9 cellular contexts compared by ENCODE assay signal in genomic region chr3:68878322-68878721, GRCh38. TPM values are rescaled to one million over a fixed set of nuclear protein-coding genes. Genes with fewer than 3 reads are reported as not detected.
DNase-seq lines count a peak whose midpoint lies in the region; ATAC-seq, FAIRE-seq and TF ChIP-seq lines count a peak whose summit lies in the region.
"Had no signal": no experiment of that assay in that cellular context is flagged by ENCODE, and none has a peak within 500 bp of the region (broad histone marks: within the 10 kb centered on the region; RNA-seq: fewer than 3 reads in every experiment).

No MANE protein-coding gene starts in this region.

- CTCF ChIA-PET in CD4-positive, alpha-beta T cell (lab: Charles Lee) = interaction anchor here (1.1 to 3.4 kb wide), 3 partner anchors 1497 to 1940 kb away, joined by 3 to 25 read pairs (median 4); no protein-coding TSS in a partner anchor

- H3K4me3 Mint-ChIP-seq in CD4-positive, alpha-beta T cell = no peak overlapping the region
- H3K4me3 Mint-ChIP-seq in stimulated activated naive B cell treated with anti-CD40 and anti-IgM and Interleukin-4, amounts not matched to agents 10 μg/mL and 1 μg/mL and 100 μg/mL, for 72 hours = no peak overlapping the region
- H3K4me3 Mint-ChIP-seq: activated T-cell treated with anti-CD3 and anti-CD28 coated beads, Interleukin-2, amount 50 U/mL, for 24 hours had no signal

- no peaks in the 10 kb centered on the region for H3K36me3 ChIP-seq in lower lobe of right lung

- no peak overlapping the region for H3K27ac Mint-ChIP-seq in CD4-positive, alpha-beta T cell
- H3K27ac Mint-ChIP-seq in stimulated activated naive B cell treated with anti-CD40 and anti-IgM and Interleukin-4, amounts not matched to agents 10 μg/mL and 1 μg/mL and 100 μg/mL, for 72 hours = no peak overlapping the region
- H3K27ac Mint-ChIP-seq: activated T-cell treated with anti-CD3 and anti-CD28 coated beads, Interleukin-2, amount 50 U/mL, for 24 hours had no signal

- peak; percentile 32 for TF ChIP-seq CTCF in CD4-positive, alpha-beta T cell (IDR thresholded peaks at IDR 0.05)
- peak; percentile 29 for TF ChIP-seq CTCF in lower lobe of right lung (IDR thresholded peaks at IDR 0.05)

- DNase-seq in CD4-positive, alpha-beta T cell = no peak
- DNase-seq in HTR-8/SVneo (ENCODE audit: insufficient read length, low spot score) = peak; percentile 11
- peak; percentile 9 for DNase-seq in amniotic epithelial cell (ENCODE audit: low read depth)
- DNase-seq in lower lobe of right lung = no peak
- no peak for DNase-seq in NCI-H526 treated with DMSO at 0.1 percent for 48 hours (lab: John Stamatoyannopoulos, UW)
- no peak for DNase-seq in stimulated activated naive B cell treated with anti-CD40 and anti-IgM and Interleukin-4, amounts not matched to agents 10 μg/mL and 1 μg/mL and 100 μg/mL, for 72 hours
- DNase-seq: activated T-cell treated with anti-CD3 and anti-CD28 coated beads, Interleukin-2, amount 50 U/mL, for 24 hours had no signal

- H3K9me3 Mint-ChIP-seq in CD4-positive, alpha-beta T cell = no peaks in the 10 kb centered on the region
- H3K9me3 Mint-ChIP-seq in stimulated activated naive B cell treated with anti-CD40 and anti-IgM and Interleukin-4, amounts not matched to agents 10 μg/mL and 1 μg/mL and 100 μg/mL, for 72 hours = peaks cover 0 to 2% of the 10 kb centered on the region in 2 donors
- H3K9me3 Mint-ChIP-seq: activated T-cell treated with anti-CD3 and anti-CD28 coated beads, Interleukin-2, amount 50 U/mL, for 24 hours had no signal

- H3K27ac ChIP-seq in CD4-positive, alpha-beta T cell (ENCODE audit: low read depth, low read length) = no peak overlapping the region
- H3K27ac ChIP-seq in lower lobe of right lung = no peak overlapping the region

- no peaks in the 10 kb centered on the region for H3K4me1 Mint-ChIP-seq in CD4-positive, alpha-beta T cell (ENCODE audit: low read depth)
- H3K4me1 Mint-ChIP-seq in stimulated activated naive B cell treated with anti-CD40 and anti-IgM and Interleukin-4, amounts not matched to agents 10 μg/mL and 1 μg/mL and 100 μg/mL, for 72 hours = peaks cover 0 to 8% of the 10 kb centered on the region in 2 donors

- H3K27me3 Mint-ChIP-seq in CD4-positive, alpha-beta T cell = peaks cover 51% of the 10 kb centered on the region
- H3K27me3 Mint-ChIP-seq in stimulated activated naive B cell treated with anti-CD40 and anti-IgM and Interleukin-4, amounts not matched to agents 10 μg/mL and 1 μg/mL and 100 μg/mL, for 72 hours = peaks cover 7 to 19% of the 10 kb centered on the region in 2 donors

- no peak for ATAC-seq in CD4-positive, alpha-beta T cell (ENCODE audit: poor library complexity)
- ATAC-seq in lower lobe of right lung (no peak), GM19395 (IDR thresholded peaks at IDR 0.05; ENCODE audit: unreplicated experiment) (no peak), HG03571 (IDR thresholded peaks at IDR 0.05; ENCODE audit: unreplicated experiment) (no peak)
- no peak for ATAC-seq in stimulated activated naive B cell treated with anti-CD40 and anti-IgM and Interleukin-4, amounts not matched to agents 10 μg/mL and 1 μg/mL and 100 μg/mL, for 72 hours (replicated peaks)

- no peak overlapping the region for H3K4me3 ChIP-seq in lower lobe of right lung

- H3K36me3 Mint-ChIP-seq in CD4-positive, alpha-beta T cell (ENCODE audit: low read depth) = no peaks in the 10 kb centered on the region
- H3K36me3 Mint-ChIP-seq in stimulated activated naive B cell treated with anti-CD40 and anti-IgM and Interleukin-4, amounts not matched to agents 10 μg/mL and 1 μg/mL and 100 μg/mL, for 72 hours = no peaks in the 10 kb centered on the region

- no peaks in the 10 kb centered on the region for H3K9me3 ChIP-seq in CD4-positive, alpha-beta T cell (ENCODE audit: control insufficient read depth, low read length)
- no peaks in the 10 kb centered on the region for H3K9me3 ChIP-seq in lower lobe of right lung

- POLR2A ChIA-PET in CD4-positive, alpha-beta T cell (lab: Charles Lee) = no interaction called here

- no peaks in the 10 kb centered on the region for H3K4me1 ChIP-seq in lower lobe of right lung

- no peaks in the 10 kb centered on the region for H3K27me3 ChIP-seq in CD4-positive, alpha-beta T cell (ENCODE audit: control insufficient read depth, insufficient read depth, low read length)
- peaks cover 7% of the 10 kb centered on the region for H3K27me3 ChIP-seq in lower lobe of right lung (ENCODE audit: low read depth)

- FAIRE-seq in HTR-8/SVneo (lab: Jason Lieb, UNC) = no peak

- intact Hi-C loops in CD4-positive, alpha-beta T cell (cut with DNase I, micrococcal nuclease) = loop anchor here (5.0 kb wide), 2 partner anchors 1061 to 1941 kb away; no protein-coding TSS in a partner anchor
- intact Hi-C loops in lower lobe of right lung (cut with DNase I) = no loop called here

RNA-seq across cellular contexts. Expression of gene TAFA4, which starts 54.0 kb away (rescaled TPM):
- not detected for total RNA-seq in CD4-positive, alpha-beta T cell
- total RNA-seq in lower lobe of right lung = not detected

Comparison
In these comparisons a context has a peak if more than half of its experiments do, and no peak if none do; other contexts are left out.
1. DNase-seq: peak in HTR-8/SVneo (single experiment) and amniotic epithelial cell (single experiment); none in CD4-positive, alpha-beta T cell (0 of 10), lower lobe of right lung (single experiment), NCI-H526 treated with DMSO at 0.1 percent for 48 hours (single experiment) and stimulated activated naive B cell treated with anti-CD40 and anti-IgM and Interleukin-4, amounts not matched to agents 10 μg/mL and 1 μg/mL and 100 μg/mL, for 72 hours (single experiment).